In the genomic region with DNA sequence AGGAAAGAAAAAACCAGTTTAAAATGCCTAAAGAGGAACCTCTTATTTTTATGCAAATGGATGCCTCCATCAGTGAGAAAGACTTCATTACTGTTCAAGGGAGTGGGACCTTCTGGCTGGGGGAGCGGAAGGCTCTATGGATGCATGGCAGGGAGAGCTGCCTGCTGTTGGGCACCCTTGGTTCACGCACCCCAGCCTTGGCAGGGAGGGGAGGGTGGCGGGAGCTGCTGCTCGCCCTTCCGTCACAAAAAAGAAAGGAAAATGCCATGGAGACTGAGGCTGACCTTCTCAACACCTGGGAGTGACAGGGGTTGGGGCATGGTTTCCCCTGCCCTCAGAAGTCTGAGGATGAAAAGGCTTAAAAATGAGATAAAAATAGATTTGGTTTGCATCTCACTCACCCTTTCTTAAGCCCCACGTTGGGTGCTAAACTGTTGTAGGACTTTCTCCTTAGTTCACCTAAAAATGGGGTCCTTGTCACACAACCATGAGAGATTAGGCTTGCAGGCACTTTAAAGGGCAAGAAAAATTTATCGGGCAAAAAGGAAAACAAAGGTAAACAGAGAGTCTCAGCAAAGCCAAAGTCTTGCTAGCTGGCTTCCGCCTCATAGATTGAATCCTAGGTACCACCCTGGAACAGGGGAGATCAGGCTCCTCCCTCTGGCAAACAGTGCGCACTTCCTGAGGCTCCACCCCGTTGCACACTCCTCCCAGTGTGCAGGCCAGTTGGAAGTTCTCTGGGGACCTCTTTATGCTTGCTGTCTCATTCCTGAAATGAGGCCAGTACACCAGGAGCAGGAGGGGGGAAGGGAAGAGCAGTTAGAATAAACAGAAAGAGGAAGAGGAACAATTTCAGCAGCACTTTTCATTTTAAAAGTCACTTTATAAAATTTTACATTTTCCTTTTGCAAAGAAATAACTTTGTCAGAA, we compare ENCODE assay signal across 8 cellular contexts.
DNase-seq lines count a peak whose midpoint lies in the region; ATAC-seq lines count a peak whose summit lies in the region.

No MANE protein-coding gene starts in this region.

- H3K9ac ChIP-seq in subcutaneous abdominal adipose tissue (ENCODE audit: low read length in 5 of 5), result no peak overlapping the region

- ATAC-seq in GM19372 (IDR thresholded peaks at IDR 0.05; ENCODE audit: low read depth, unreplicated experiment) (peak; percentile 60), HG03432 (IDR thresholded peaks at IDR 0.05; ENCODE audit: unreplicated experiment) (peak; percentile 82)

- H3K9me3 ChIP-seq in subcutaneous abdominal adipose tissue (ENCODE audit: control insufficient read depth in 5 of 5, low read length in 5 of 5), result peaks cover 15 to 30% (median 21%) of the 10 kb centered on the region in 5 donors

- H3K27ac ChIP-seq in subcutaneous abdominal adipose tissue (ENCODE audit: low read depth, low read length), result peak overlapping the region; percentile 34

- peaks cover 0 to 19% (median under 1%) of the 10 kb centered on the region in 5 donors for H3K36me3 ChIP-seq in subcutaneous abdominal adipose tissue (ENCODE audit: control insufficient read depth in 5 of 5, insufficient read depth in 5 of 5, low read length in 5 of 5)

- DNase-seq in EH (ENCODE audit: low read depth) (peak; percentile 43), iris pigment epithelial cell (ENCODE audit: low read depth) (peak; percentile 22), NCI-H1436 (lab: John Stamatoyannopoulos, UW) (no peak)
- peak; percentile 38 for DNase-seq in activated CD4-positive, CD25-positive, alpha-beta regulatory T cell treated with anti-CD3 and anti-CD28 coated beads, Interleukin-2, amount 50 U/mL, for 72 hours
- DNase-seq in stimulated activated naive CD4-positive, alpha-beta T cell treated with Interleukin-2 at 50 U/mL for 16 hours (lab: John Stamatoyannopoulos, UW), result no peak

- peak overlapping the region; percentile 25 to 52 (median 38) for H3K4me3 ChIP-seq in subcutaneous abdominal adipose tissue (ENCODE audit: low read depth in 1 of 5, low read length in 5 of 5)

- peaks cover 0 to 23% (median 22%) of the 10 kb centered on the region in 5 donors for H3K4me1 ChIP-seq in subcutaneous abdominal adipose tissue (ENCODE audit: control insufficient read depth in 5 of 5, insufficient read depth in 5 of 5, low read length in 5 of 5)

- H3K27me3 ChIP-seq in subcutaneous abdominal adipose tissue (ENCODE audit: control insufficient read depth in 5 of 5, insufficient read depth in 4 of 5, low read length in 5 of 5), result no peaks in the 10 kb centered on the region

Comparison
In these comparisons a context has a peak if more than half of its experiments do, and no peak if none do; other contexts are left out.
1. DNase-seq: peak in EH (single experiment), activated CD4-positive, CD25-positive, alpha-beta regulatory T cell treated with anti-CD3 and anti-CD28 coated beads, Interleukin-2, amount 50 U/mL, for 72 hours (single experiment) and iris pigment epithelial cell (single experiment); none in stimulated activated naive CD4-positive, alpha-beta T cell treated with Interleukin-2 at 50 U/mL for 16 hours (single experiment) and NCI-H1436 (single experiment).